8 cellular contexts compared by ENCODE assay signal in genomic region chr16:68085259-68086071, GRCh38. TPM values are rescaled to one million over a fixed set of nuclear protein-coding genes. Genes with fewer than 3 reads are reported as not detected.
DNase-seq lines count a peak whose midpoint lies in the region; ATAC-seq and TF ChIP-seq lines count a peak whose summit lies in the region.

TSS of gene NFATC3 (plus strand) at chr16:68085370. CDS start at chr16:68085682, 312 bp downstream.

- WGBS in ovary, 3 donors = 0% methylated on average over 91 to 104 of the region's 104 CpGs

- no peaks in the 10 kb centered on the region for H3K9me2 ChIP-seq in Karpas-422 (replicated peaks; ENCODE audit: insufficient read depth, low read length)

- H3K27ac ChIP-seq in Karpas-422 (ENCODE audit: low read length) = peak within 1 kb of the TSS; percentile 93
- peak within 1 kb of the TSS; percentile 88 to 97 for H3K27ac ChIP-seq in ovary
- peak within 1 kb of the TSS; percentile 99 to 100 for H3K27ac ChIP-seq in thoracic aorta

- peaks cover 15 to 17% of the 10 kb centered on the region in 2 donors for H3K36me3 Mint-ChIP-seq in activated naive CD4-positive, alpha-beta T cell treated with anti-CD3 and anti-CD28 coated beads, Interleukin-2, amount 50 U/mL, for 72 hours

- no peaks in the 10 kb centered on the region for H3K9me3 ChIP-seq in Karpas-422 (ENCODE audit: low read length)
- no peaks in the 10 kb centered on the region for H3K9me3 ChIP-seq in ovary
- no peaks in the 10 kb centered on the region for H3K9me3 ChIP-seq in thoracic aorta

- no peaks in the 10 kb centered on the region for H3K36me3 ChIP-seq in Karpas-422 (ENCODE audit: insufficient read depth, low read length)
- H3K36me3 ChIP-seq in ovary = no peaks in the 10 kb centered on the region
- H3K36me3 ChIP-seq in thoracic aorta = no peaks in the 10 kb centered on the region

- H3K79me2 ChIP-seq in Karpas-422 (ENCODE audit: low read length) = peaks cover 47% of the 10 kb centered on the region

- H3K27me3 ChIP-seq in Karpas-422 (ENCODE audit: low read length) = no peaks in the 10 kb centered on the region
- no peaks in the 10 kb centered on the region for H3K27me3 ChIP-seq in ovary
- no peaks in the 10 kb centered on the region for H3K27me3 ChIP-seq in thoracic aorta (replicated peaks; ENCODE audit: insufficient read depth)

- H3K9ac ChIP-seq in Karpas-422 (ENCODE audit: low read length) = peak within 1 kb of the TSS; percentile 96

- intact Hi-C loops in ovary (cut with DNase I) = loop anchor here in 1 of 4 donors (10.0 kb wide), 1 partner anchor 149 kb away; the partner anchor contains the start of gene ESRP2

- ATAC-seq in GM21786 (IDR thresholded peaks at IDR 0.05; ENCODE audit: unreplicated experiment) (peak; percentile 40), SK-N-SH treated with all-trans-retinoic acid at 6 μM for 48 hours (peak; percentile 75), thoracic aorta (ENCODE audit: insufficient number of reproducible peaks, low FRiP score, low read depth) (peak; percentile 78)
- peak; percentile 60 to 77 for ATAC-seq in activated naive CD4-positive, alpha-beta T cell treated with anti-CD3 and anti-CD28 coated beads, Interleukin-2, amount 50 U/mL, for 72 hours

- H3K9me3 Mint-ChIP-seq in activated naive CD4-positive, alpha-beta T cell treated with anti-CD3 and anti-CD28 coated beads, Interleukin-2, amount 50 U/mL, for 72 hours = no peaks in the 10 kb centered on the region

- peak within 1 kb of the TSS; percentile 94 for H3K4me2 ChIP-seq in Karpas-422 (ENCODE audit: low read depth, low read length, poor library complexity, severe bottlenecking)

- DNase-seq in G401 (ENCODE audit: low spot score) (no peak), Karpas-422 (peak; percentile 99), glomerular visceral epithelial cell (ENCODE audit: extremely low spot score) (peak; percentile 97), ovary (peak; percentile 98 to 99 (median 99)), thoracic aorta (ENCODE audit: low spot score) (peak; percentile 91)
- peak; percentile 97 for DNase-seq in activated naive CD4-positive, alpha-beta T cell treated with anti-CD3 and anti-CD28 coated beads, Interleukin-2, amount 50 U/mL, for 72 hours (ENCODE audit: low spot score in 2 of 2)

- peak within 1 kb of the TSS; percentile 90; the same call in 1 of the 2 replicates for H2AFZ ChIP-seq in Karpas-422 (ENCODE audit: low read length)

- TF ChIP-seq POLR2A in ovary (IDR thresholded peaks at IDR 0.05) = no peak

- in situ Hi-C loops in G401 (cut with HindIII; ENCODE audit: low sequenced_read_pairs) = no loop called here

- peaks cover 19% of the 10 kb centered on the region for H4K20me1 ChIP-seq in Karpas-422 (ENCODE audit: insufficient read depth, low read depth, low read length)

- TF ChIP-seq CTCF in ovary (IDR thresholded peaks at IDR 0.05) (peak in 2 of 3 donors; percentile 10 to 16), thoracic aorta (IDR thresholded peaks at IDR 0.05) (no peak)

- peaks cover 72% of the 10 kb centered on the region for H3K4me1 ChIP-seq in Karpas-422 (ENCODE audit: low read length)
- peaks cover 4% of the 10 kb centered on the region for H3K4me1 ChIP-seq in ovary (ENCODE audit: insufficient read depth)
- H3K4me1 ChIP-seq in thoracic aorta (ENCODE audit: control insufficient read depth in 1 of 2, low read depth in 2 of 2) = peaks cover 30 to 42% of the 10 kb centered on the region in 2 donors

- no peak for TF ChIP-seq EP300 in ovary (IDR thresholded peaks at IDR 0.05)

- peak within 1 kb of the TSS; percentile 83 to 97 for H3K27ac Mint-ChIP-seq in activated naive CD4-positive, alpha-beta T cell treated with anti-CD3 and anti-CD28 coated beads, Interleukin-2, amount 50 U/mL, for 72 hours

- peak within 1 kb of the TSS; percentile 96 for H3K4me3 ChIP-seq in Karpas-422 (ENCODE audit: low read length)
- peak within 1 kb of the TSS; percentile 72 for H3K4me3 ChIP-seq in ovary
- H3K4me3 ChIP-seq in thoracic aorta = peak within 1 kb of the TSS; percentile 90

TF ChIP-seq in SK-N-SH treated with all-trans-retinoic acid at 6 μM for 48 hours, 23 proteins besides CTCF, POLR2A, EP300 and RAD21:
- no peak for TF ChIP-seq TSHZ2 (CRISPR knock-in tag; IDR thresholded peaks at IDR 0.05)

RNA-seq across cellular contexts. Expression of gene NFATC3, which starts in this region (rescaled TPM):
- 16.3 and 26.9 TPM in 2 replicates for total RNA-seq in G401 (2014; rRNA removed; shearing (Covaris generic))
- total RNA-seq in Karpas-422 (2014; rRNA removed; shearing (Covaris generic); ENCODE audit: low replicate concordance) = 39.1 and 72.3 TPM in 2 replicates
- total RNA-seq in activated naive CD4-positive, alpha-beta T cell treated with anti-CD3 and anti-CD28 coated beads, Interleukin-2, amount 50 U/mL, for 72 hours = 10 to 100 TPM; 64.2 to 90.1 TPM
- total RNA-seq in ovary (10 to 100 TPM; 32.4 to 77.1 (median 48.2) TPM), thoracic aorta (10 to 100 TPM; 51.1 to 56.7 TPM)
- 10 to 100 TPM; 12.5 to 32.2 TPM for polyA plus RNA-seq in ovary
